In genomic region chr14:100473249-100473648, GRCh38 we compare ENCODE assay signal across 21 cellular contexts.
DNase-seq lines count a peak whose midpoint lies in the region; ATAC-seq lines count a peak whose summit lies in the region.
"Had no signal": no experiment of that assay in that cellular context is flagged by ENCODE, and none has a peak within 500 bp of the region (broad histone marks: within the 10 kb centered on the region; RNA-seq: fewer than 3 reads in every experiment).

No MANE protein-coding gene starts in this region.

- H3K27me3 Mint-ChIP-seq in activated T-helper 1 cell treated with anti-CD3 and anti-CD28 coated beads, Interleukin-12 subunit alpha, Interleukin-12 subunit beta, Interleukin-2, Interleukin-4 antibody, amounts not matched to agents 30 ng/mL and 10 ng/mL and 1 ng/mL, durations not matched to agents 14 hours and 24 hours and 36 hours (ENCODE audit: insufficient read depth): no peaks in the 10 kb centered on the region
- H3K27me3 Mint-ChIP-seq: B cell; CD8-positive, alpha-beta memory T cell; IgD-negative memory B cell; T-cell had no signal

- DNase-seq in DMS53 (lab: John Stamatoyannopoulos, UW): peak; percentile 22
- DNase-seq in DMS53 treated with DMSO at 0.1 percent for 48 hours (lab: John Stamatoyannopoulos, UW; ENCODE audit: unreplicated experiment): no peak
- peak; percentile 65 for DNase-seq in NCI-H146 (lab: John Stamatoyannopoulos, UW)
- peak; percentile 87 for DNase-seq in NCI-H510A (lab: John Stamatoyannopoulos, UW)
- peak; percentile 3 for DNase-seq in iPS-NIHi7 (ENCODE audit: extremely low spot score)
- DNase-seq in stimulated activated CD4-positive, alpha-beta T cell treated with anti-CD3 and anti-CD28 coated beads, Interleukin-12 subunit alpha, Interleukin-12 subunit beta, amount 100 ng/mL, for 4 hours: no peak
- no peak for DNase-seq in activated T-helper 1 cell treated with anti-CD3 and anti-CD28 coated beads, Interleukin-12 subunit alpha, Interleukin-12 subunit beta, Interleukin-2, Interleukin-4 antibody, amounts not matched to agents 30 ng/mL and 10 ng/mL and 1 ng/mL, durations not matched to agents 14 hours and 24 hours and 36 hours (ENCODE audit: low spot score)
- DNase-seq: CD8-positive, alpha-beta memory T cell; DMS153; HCEC 1CT; NCI-H1048; NCI-H1436; NCI-H2029 treated with DMSO at 0.1 percent for 48 hours; NCI-H2171; NCI-H226; NCI-H526; SHP77; T-cell had no signal

- no peak overlapping the region for H3K4me3 Mint-ChIP-seq in activated T-helper 1 cell treated with anti-CD3 and anti-CD28 coated beads, Interleukin-12 subunit alpha, Interleukin-12 subunit beta, Interleukin-2, Interleukin-4 antibody, amounts not matched to agents 30 ng/mL and 10 ng/mL and 1 ng/mL, durations not matched to agents 14 hours and 24 hours and 36 hours
- H3K4me3 Mint-ChIP-seq: B cell; CD8-positive, alpha-beta memory T cell; IgD-negative memory B cell; T-cell had no signal

- H3K36me3 Mint-ChIP-seq in activated T-helper 1 cell treated with anti-CD3 and anti-CD28 coated beads, Interleukin-12 subunit alpha, Interleukin-12 subunit beta, Interleukin-2, Interleukin-4 antibody, amounts not matched to agents 30 ng/mL and 10 ng/mL and 1 ng/mL, durations not matched to agents 14 hours and 24 hours and 36 hours (ENCODE audit: low read depth): no peaks in the 10 kb centered on the region

- H3K9me3 Mint-ChIP-seq in activated T-helper 1 cell treated with anti-CD3 and anti-CD28 coated beads, Interleukin-12 subunit alpha, Interleukin-12 subunit beta, Interleukin-2, Interleukin-4 antibody, amounts not matched to agents 30 ng/mL and 10 ng/mL and 1 ng/mL, durations not matched to agents 14 hours and 24 hours and 36 hours: no peaks in the 10 kb centered on the region
- H3K9me3 Mint-ChIP-seq: CD8-positive, alpha-beta memory T cell; IgD-negative memory B cell; T-cell had no signal

- no peak for ATAC-seq in GM18868 (IDR thresholded peaks at IDR 0.05; ENCODE audit: unreplicated experiment)
- ATAC-seq: T-cell had no signal

- no peak overlapping the region for H3K27ac Mint-ChIP-seq in activated T-helper 1 cell treated with anti-CD3 and anti-CD28 coated beads, Interleukin-12 subunit alpha, Interleukin-12 subunit beta, Interleukin-2, Interleukin-4 antibody, amounts not matched to agents 30 ng/mL and 10 ng/mL and 1 ng/mL, durations not matched to agents 14 hours and 24 hours and 36 hours
- H3K27ac Mint-ChIP-seq: B cell; CD8-positive, alpha-beta memory T cell; IgD-negative memory B cell; T-cell had no signal

- peaks cover 9% of the 10 kb centered on the region for H3K4me1 Mint-ChIP-seq in activated T-helper 1 cell treated with anti-CD3 and anti-CD28 coated beads, Interleukin-12 subunit alpha, Interleukin-12 subunit beta, Interleukin-2, Interleukin-4 antibody, amounts not matched to agents 30 ng/mL and 10 ng/mL and 1 ng/mL, durations not matched to agents 14 hours and 24 hours and 36 hours (ENCODE audit: low read depth)
- H3K4me1 Mint-ChIP-seq: B cell; CD8-positive, alpha-beta memory T cell; IgD-negative memory B cell had no signal

- intact Hi-C loops in activated T-helper 1 cell treated with anti-CD3 and anti-CD28 coated beads, Interleukin-12 subunit alpha, Interleukin-12 subunit beta, Interleukin-2, Interleukin-4 antibody, amounts not matched to agents 30 ng/mL and 10 ng/mL and 1 ng/mL, durations not matched to agents 14 hours and 24 hours and 36 hours (cut with micrococcal nuclease): no loop called here

Comparison
In these comparisons a context has a peak if more than half of its experiments do, and no peak if none do; other contexts are left out.
1. DNase-seq: peak in DMS53 (single experiment), NCI-H146 (single experiment), NCI-H510A (single experiment) and iPS-NIHi7 (single experiment); none in DMS53 treated with DMSO at 0.1 percent for 48 hours (single experiment), stimulated activated CD4-positive, alpha-beta T cell treated with anti-CD3 and anti-CD28 coated beads, Interleukin-12 subunit alpha, Interleukin-12 subunit beta, amount 100 ng/mL, for 4 hours (single experiment) and activated T-helper 1 cell treated with anti-CD3 and anti-CD28 coated beads, Interleukin-12 subunit alpha, Interleukin-12 subunit beta, Interleukin-2, Interleukin-4 antibody, amounts not matched to agents 30 ng/mL and 10 ng/mL and 1 ng/mL, durations not matched to agents 14 hours and 24 hours and 36 hours (single experiment).